ENCODE assay signal across 9 cellular contexts in genomic region chr2:31688282-31688681, GRCh38.
DNase-seq lines count a peak whose midpoint lies in the region; ATAC-seq and TF ChIP-seq lines count a peak whose summit lies in the region.
"Had no signal": no experiment of that assay in that cellular context is flagged by ENCODE, and none has a peak within 500 bp of the region (broad histone marks: within the 10 kb centered on the region; RNA-seq: fewer than 3 reads in every experiment).

No MANE protein-coding gene starts in this region.

- no peak overlapping the region for H3K27ac ChIP-seq in brain microvascular endothelial cell
- H3K27ac ChIP-seq in neural progenitor cell = no peak overlapping the region
- H3K27ac ChIP-seq in vagina = no peak overlapping the region

- no peak overlapping the region for H3K27ac Mint-ChIP-seq in neural progenitor cell
- H3K27ac Mint-ChIP-seq: stimulated activated naive B cell treated with anti-CD40 and anti-IgM and Interleukin-4, amounts not matched to agents 10 μg/mL and 1 μg/mL and 100 μg/mL, for 72 hours had no signal

- intact Hi-C loops in vagina (cut with DNase I) = no loop called here

- no peaks in the 10 kb centered on the region for H3K79me2 ChIP-seq in neural progenitor cell (ENCODE audit: low read depth)

- no peak overlapping the region for H3K4me3 Mint-ChIP-seq in neural progenitor cell
- H3K4me3 Mint-ChIP-seq: stimulated activated naive B cell treated with anti-CD40 and anti-IgM and Interleukin-4, amounts not matched to agents 10 μg/mL and 1 μg/mL and 100 μg/mL, for 72 hours had no signal

- H3K36me3 ChIP-seq in brain microvascular endothelial cell (replicated peaks) = no peaks in the 10 kb centered on the region
- peaks cover 3% of the 10 kb centered on the region for H3K36me3 ChIP-seq in neural progenitor cell
- no peaks in the 10 kb centered on the region for H3K36me3 ChIP-seq in vagina

- H3K9me3 Mint-ChIP-seq in neural progenitor cell = peaks cover 29% of the 10 kb centered on the region

- H3K9me3 ChIP-seq in neural progenitor cell (ENCODE audit: low read depth) (peaks cover 12% of the 10 kb centered on the region), vagina (peaks cover 5% of the 10 kb centered on the region)

- no peaks in the 10 kb centered on the region for H3K27me3 ChIP-seq in brain microvascular endothelial cell (replicated peaks)
- no peaks in the 10 kb centered on the region for H3K27me3 ChIP-seq in neural progenitor cell
- H3K27me3 ChIP-seq in vagina = no peaks in the 10 kb centered on the region

- H3K4me2 ChIP-seq in neural progenitor cell = no peak overlapping the region

- H2AFZ ChIP-seq in neural progenitor cell (replicated peaks) = no peak overlapping the region

- ATAC-seq in HG03457 (IDR thresholded peaks at IDR 0.05; ENCODE audit: unreplicated experiment) = no peak
- ATAC-seq: stimulated activated naive B cell treated with anti-CD40 and anti-IgM and Interleukin-4, amounts not matched to agents 10 μg/mL and 1 μg/mL and 100 μg/mL, for 72 hours had no signal

- in situ Hi-C loops in brain microvascular endothelial cell (cut with HindIII; ENCODE audit: low pct_ligation_motif_present, low sequenced_read_pairs) = no loop called here

- no peaks in the 10 kb centered on the region for H3F3A ChIP-seq in neural progenitor cell (ENCODE audit: low read depth)

- peak; percentile 54 for TF ChIP-seq CTCF in brain microvascular endothelial cell (IDR thresholded peaks at IDR 0.05; ENCODE audit: low read depth, low read length, missing control alignments)
- peak; percentile 61 for TF ChIP-seq CTCF in neural progenitor cell (IDR thresholded peaks at IDR 0.05)
- TF ChIP-seq CTCF in vagina (IDR thresholded peaks at IDR 0.05) = no peak

- peak; percentile 41 for DNase-seq in DMS53 (lab: John Stamatoyannopoulos, UW)
- no peak for DNase-seq in DMS53 treated with DMSO at 0.1 percent for 48 hours (lab: John Stamatoyannopoulos, UW; ENCODE audit: unreplicated experiment)
- DNase-seq in LHCN-M2 (ENCODE audit: low read depth) = peak; percentile 9
- no peak for DNase-seq in brain microvascular endothelial cell
- DNase-seq in neural progenitor cell (ENCODE audit: low spot score) = no peak
- DNase-seq in NCI-H748 (lab: John Stamatoyannopoulos, UW; ENCODE audit: unreplicated experiment) = no peak
- no peak for DNase-seq in vagina (ENCODE audit: extremely low spot score in 2 of 2)
- DNase-seq: stimulated activated naive B cell treated with anti-CD40 and anti-IgM and Interleukin-4, amounts not matched to agents 10 μg/mL and 1 μg/mL and 100 μg/mL, for 72 hours had no signal

- H3K4me3 ChIP-seq in brain microvascular endothelial cell (ENCODE audit: low read depth, low read length) (no peak overlapping the region), neural progenitor cell (no peak overlapping the region), vagina (no peak overlapping the region)

- H3K4me1 ChIP-seq in neural progenitor cell (no peaks in the 10 kb centered on the region), vagina (no peaks in the 10 kb centered on the region)

- TF ChIP-seq POLR2A in vagina (IDR thresholded peaks at IDR 0.05) = no peak

- no peaks in the 10 kb centered on the region for H3K27me3 Mint-ChIP-seq in neural progenitor cell (ENCODE audit: insufficient read depth, low read depth)

- no peaks in the 10 kb centered on the region for H4K20me1 ChIP-seq in neural progenitor cell (ENCODE audit: low read depth)

- H3K4me1 Mint-ChIP-seq in neural progenitor cell = no peaks in the 10 kb centered on the region
- H3K4me1 Mint-ChIP-seq: stimulated activated naive B cell treated with anti-CD40 and anti-IgM and Interleukin-4, amounts not matched to agents 10 μg/mL and 1 μg/mL and 100 μg/mL, for 72 hours had no signal

- no peaks in the 10 kb centered on the region for H3K36me3 Mint-ChIP-seq in neural progenitor cell

- H3K9ac ChIP-seq in neural progenitor cell = no peak overlapping the region

Comparison
In these comparisons a context has a peak if more than half of its experiments do, and no peak if none do; other contexts are left out.
1. DNase-seq: peak in DMS53 (single experiment) and LHCN-M2 (single experiment); none in DMS53 treated with DMSO at 0.1 percent for 48 hours (single experiment), brain microvascular endothelial cell (single experiment), neural progenitor cell (single experiment), NCI-H748 (single experiment) and vagina (0 of 2).
2. CTCF ChIP-seq: peak in brain microvascular endothelial cell (single experiment) and neural progenitor cell (single experiment); none in vagina (0 of 3).